In genomic region chr5:113253037-113253436, GRCh38 we compare ENCODE assay signal across 23 cellular contexts.
"Had no signal": no experiment of that assay in that cellular context is flagged by ENCODE, and none has a peak within 500 bp of the region (broad histone marks: within the 10 kb centered on the region; RNA-seq: fewer than 3 reads in every experiment).

No MANE protein-coding gene starts in this region.

- H3K4me3 ChIP-seq: SK-N-MC had no signal

- H3K27ac Mint-ChIP-seq: activated CD4-positive, alpha-beta memory T cell treated with anti-CD3 and anti-CD28 coated beads for 36 hours; activated CD4-positive, alpha-beta T cell treated with anti-CD3 and anti-CD28 coated beads, Interleukin-2, amount 10 ng/mL, durations not matched to agents 7 days and 5 days; activated naive CD4-positive, alpha-beta T cell treated with anti-CD3 and anti-CD28 coated beads for 36 hours; activated naive CD8-positive, alpha-beta T cell; brain; T-cell had no signal

- H3K9me3 Mint-ChIP-seq: activated CD4-positive, alpha-beta memory T cell treated with anti-CD3 and anti-CD28 coated beads for 36 hours; activated CD4-positive, alpha-beta T cell treated with anti-CD3 and anti-CD28 coated beads, Interleukin-2, amount 10 ng/mL, durations not matched to agents 7 days and 5 days; activated naive CD4-positive, alpha-beta T cell treated with anti-CD3 and anti-CD28 coated beads for 36 hours; activated T-cell treated with anti-CD3 and anti-CD28 coated beads, Interleukin-2, amount 50 U/mL, for 4 hours; T-cell had no signal

- H3K36me3 Mint-ChIP-seq: activated CD4-positive, alpha-beta memory T cell treated with anti-CD3 and anti-CD28 coated beads for 36 hours had no signal

- H3K27me3 Mint-ChIP-seq: activated CD4-positive, alpha-beta memory T cell treated with anti-CD3 and anti-CD28 coated beads for 36 hours; brain had no signal

- H3K4me3 Mint-ChIP-seq: activated CD4-positive, alpha-beta memory T cell treated with anti-CD3 and anti-CD28 coated beads for 36 hours; activated CD4-positive, alpha-beta T cell treated with anti-CD3 and anti-CD28 coated beads, Interleukin-2, amount 10 ng/mL, durations not matched to agents 7 days and 5 days; activated naive CD4-positive, alpha-beta T cell treated with anti-CD3 and anti-CD28 coated beads for 36 hours; activated naive CD8-positive, alpha-beta T cell; activated T-cell treated with anti-CD3 and anti-CD28 coated beads, Interleukin-2, amount 50 U/mL, for 4 hours; brain; T-cell had no signal

- H3K4me1 Mint-ChIP-seq: T-cell had no signal

- ATAC-seq: activated T-cell treated with anti-CD3 and anti-CD28 coated beads, Interleukin-2, amount 50 U/mL, for 4 hours; Right ventricle myocardium inferior; T-cell had no signal

- DNase-seq: activated CD4-positive, alpha-beta memory T cell treated with anti-CD3 and anti-CD28 coated beads for 36 hours; activated CD4-positive, alpha-beta T cell treated with anti-CD3 and anti-CD28 coated beads, Interleukin-2, amount 10 ng/mL, durations not matched to agents 7 days and 5 days; activated CD4-positive, CD25-positive, alpha-beta regulatory T cell; activated CD8-positive, alpha-beta memory T cell treated with anti-CD3 and anti-CD28 coated beads for 24 hours; activated effector memory CD4-positive, alpha-beta T cell treated with anti-CD3 and anti-CD28 coated beads, Interleukin-2, amount 50 U/mL, for 16 hours; activated naive CD4-positive, alpha-beta T cell treated with anti-CD3 and anti-CD28 coated beads for 36 hours; activated T-cell treated with anti-CD3 and anti-CD28 coated beads, Interleukin-2, amount 50 U/mL, for 4 hours; amygdala; NCI-H1048; NCI-H146; NCI-H187 treated with DMSO at 0.1 percent for 48 hours; NCI-H2081 treated with DMSO at 0.1 percent for 48 hours; NCI-H2171 treated with DMSO at 0.1 percent for 48 hours; NCI-H226; NCI-H526; NCI-H774; T-cell had no signal

- H3K27ac ChIP-seq: SK-N-MC, VCaP had no signal

- FAIRE-seq: astrocyte had no signal
